In the genomic region with DNA sequence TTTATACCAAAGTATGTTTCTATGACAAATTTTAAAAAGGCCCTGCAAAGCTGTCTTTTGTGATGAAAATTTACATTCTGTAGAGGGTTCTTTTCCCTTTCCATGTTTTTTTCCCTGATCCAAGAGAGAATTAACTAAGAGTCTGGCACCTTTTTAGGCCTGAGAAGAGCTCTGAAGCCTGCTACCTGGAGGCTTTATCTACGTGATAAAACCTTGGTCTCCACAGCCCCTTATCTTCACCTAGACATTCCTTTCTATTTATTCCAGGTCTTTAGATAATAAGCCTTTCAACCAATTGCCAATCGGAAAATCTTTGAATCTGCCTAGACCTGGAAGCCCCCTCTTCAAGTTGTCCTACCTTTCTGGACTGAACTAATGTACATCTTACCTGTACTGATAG, we compare ENCODE assay signal across 30 cellular contexts.
"Had no signal": no experiment of that assay in that cellular context is flagged by ENCODE, and none has a peak within 500 bp of the region (broad histone marks: within the 10 kb centered on the region; RNA-seq: fewer than 3 reads in every experiment).

No MANE protein-coding gene starts in this region.

- H3K36me3 ChIP-seq: adrenal gland, WERI-Rb-1 had no signal

- H3K27ac ChIP-seq: adrenal gland, body of pancreas, WERI-Rb-1 had no signal

- H3K4me3 Mint-ChIP-seq: activated B cell treated with CpG ODN at 0.5 μM for 24 hours; activated CD8-positive, alpha-beta memory T cell treated with anti-CD3 and anti-CD28 coated beads, Interleukin-2, amount 10 ng/mL, durations not matched to agents 7 days and 5 days; activated CD8-positive, alpha-beta T cell treated with anti-CD3 and anti-CD28 coated beads for 36 hours; activated naive CD4-positive, alpha-beta T cell treated with anti-CD3 and anti-CD28 coated beads, Interleukin-2, amount 50 U/mL, for 24 hours; activated naive CD8-positive, alpha-beta T cell treated with anti-CD3 and anti-CD28 coated beads for 36 hours; activated naive CD8-positive, alpha-beta T cell treated with anti-CD3 and anti-CD28 coated beads, Interleukin-2, amount 50 U/mL, for 24 hours; activated T-cell treated with anti-CD3 and anti-CD28 coated beads, Interleukin-2, amount 50 U/mL, for 24 hours; activated T-helper 17 cell treated with anti-CD3 and anti-CD28 coated beads, Interleukin-2, amount 50 U/mL, for 72 hours; T-helper 17 cell; T-helper 2 cell treated with Interferon-gamma antibody and Interleukin-4, amounts not matched to agents 5 μg/mL and 100 μg/mL, for 36 hours had no signal

- H3K27ac Mint-ChIP-seq: activated B cell treated with CpG ODN at 0.5 μM for 24 hours; activated CD8-positive, alpha-beta memory T cell treated with anti-CD3 and anti-CD28 coated beads, Interleukin-2, amount 10 ng/mL, durations not matched to agents 7 days and 5 days; activated CD8-positive, alpha-beta T cell treated with anti-CD3 and anti-CD28 coated beads for 36 hours; activated naive CD4-positive, alpha-beta T cell treated with anti-CD3 and anti-CD28 coated beads, Interleukin-2, amount 50 U/mL, for 24 hours; activated naive CD8-positive, alpha-beta T cell treated with anti-CD3 and anti-CD28 coated beads for 36 hours; activated naive CD8-positive, alpha-beta T cell treated with anti-CD3 and anti-CD28 coated beads, Interleukin-2, amount 50 U/mL, for 24 hours; activated T-cell treated with anti-CD3 and anti-CD28 coated beads, Interleukin-2, amount 50 U/mL, for 24 hours; activated T-helper 17 cell treated with anti-CD3 and anti-CD28 coated beads, Interleukin-2, amount 50 U/mL, for 72 hours; T-helper 17 cell; T-helper 2 cell treated with Interferon-gamma antibody and Interleukin-4, amounts not matched to agents 5 μg/mL and 100 μg/mL, for 36 hours had no signal

- H3K9me3 ChIP-seq: adrenal gland, body of pancreas had no signal

- H3K27me3 Mint-ChIP-seq: activated B cell treated with CpG ODN at 0.5 μM for 24 hours; activated CD8-positive, alpha-beta memory T cell treated with anti-CD3 and anti-CD28 coated beads, Interleukin-2, amount 10 ng/mL, durations not matched to agents 7 days and 5 days; activated CD8-positive, alpha-beta T cell treated with anti-CD3 and anti-CD28 coated beads for 36 hours; activated naive CD4-positive, alpha-beta T cell treated with anti-CD3 and anti-CD28 coated beads, Interleukin-2, amount 50 U/mL, for 24 hours; activated naive CD8-positive, alpha-beta T cell treated with anti-CD3 and anti-CD28 coated beads for 36 hours; activated naive CD8-positive, alpha-beta T cell treated with anti-CD3 and anti-CD28 coated beads, Interleukin-2, amount 50 U/mL, for 24 hours; activated T-cell treated with anti-CD3 and anti-CD28 coated beads, Interleukin-2, amount 50 U/mL, for 24 hours; activated T-helper 17 cell treated with anti-CD3 and anti-CD28 coated beads, Interleukin-2, amount 50 U/mL, for 72 hours; T-helper 17 cell had no signal

- H3K27me3 ChIP-seq: adrenal gland, body of pancreas had no signal

- H3K4me1 Mint-ChIP-seq: activated B cell treated with CpG ODN at 0.5 μM for 24 hours; activated CD8-positive, alpha-beta memory T cell treated with anti-CD3 and anti-CD28 coated beads, Interleukin-2, amount 10 ng/mL, durations not matched to agents 7 days and 5 days; activated naive CD4-positive, alpha-beta T cell treated with anti-CD3 and anti-CD28 coated beads, Interleukin-2, amount 50 U/mL, for 24 hours; activated naive CD8-positive, alpha-beta T cell treated with anti-CD3 and anti-CD28 coated beads for 36 hours; activated naive CD8-positive, alpha-beta T cell treated with anti-CD3 and anti-CD28 coated beads, Interleukin-2, amount 50 U/mL, for 24 hours; activated T-helper 17 cell treated with anti-CD3 and anti-CD28 coated beads, Interleukin-2, amount 50 U/mL, for 72 hours; T-helper 17 cell had no signal

- H3K4me3 ChIP-seq: adrenal gland, body of pancreas had no signal

- DNase-seq: activated B cell treated with CpG ODN at 0.5 μM for 24 hours; activated CD4-positive, alpha-beta T cell treated with anti-CD3 and anti-CD28 coated beads for 48 hours; activated CD4-positive, alpha-beta T cell treated with anti-CD3 and anti-CD28 coated beads, Interleukin-2, amount 50 U/mL, for 1 hour; activated CD4-positive, alpha-beta T cell treated with anti-CD3 and anti-CD28 coated beads, Interleukin-2, amount 50 U/mL, for 48 hours; activated CD8-positive, alpha-beta memory T cell treated with anti-CD3 and anti-CD28 coated beads, Interleukin-2, amount 10 ng/mL, durations not matched to agents 7 days and 5 days; activated CD8-positive, alpha-beta memory T cell treated with anti-CD3 and anti-CD28 coated beads, Interleukin-2, amount 50 U/mL, for 4 hours; activated CD8-positive, alpha-beta T cell treated with anti-CD3 and anti-CD28 coated beads for 36 hours; activated effector memory CD4-positive, alpha-beta T cell treated with Interleukin-2 at 50 U/mL for 16 hours; activated gamma-delta T cell treated with Interleukin-2 at 50 U/mL for 16 hours; activated naive CD4-positive, alpha-beta T cell treated with Interleukin-2 at 50 U/mL for 16 hours; activated naive CD8-positive, alpha-beta T cell treated with anti-CD3 and anti-CD28 coated beads for 36 hours; activated naive CD8-positive, alpha-beta T cell treated with anti-CD3 and anti-CD28 coated beads, Interleukin-2, amount 50 U/mL, for 24 hours; activated T-cell treated with anti-CD3 and anti-CD28 coated beads for 4 hours; activated T-cell treated with anti-CD3 and anti-CD28 coated beads, Interleukin-2, amount 50 U/mL, for 24 hours; adrenal gland; amygdala; aorta; body of pancreas; caudate nucleus; cortex of kidney; effector CD8-positive, alpha-beta T cell; foreskin fibroblast; head of caudate nucleus; T-helper 1 cell; T-helper 17 cell; T1000; WERI-Rb-1 had no signal

- H3K36me3 Mint-ChIP-seq: activated CD8-positive, alpha-beta memory T cell treated with anti-CD3 and anti-CD28 coated beads, Interleukin-2, amount 10 ng/mL, durations not matched to agents 7 days and 5 days; activated naive CD4-positive, alpha-beta T cell treated with anti-CD3 and anti-CD28 coated beads, Interleukin-2, amount 50 U/mL, for 24 hours; activated naive CD8-positive, alpha-beta T cell treated with anti-CD3 and anti-CD28 coated beads for 36 hours had no signal

- H3K4me1 ChIP-seq: adrenal gland, body of pancreas had no signal
